8 cellular contexts compared by ENCODE assay signal in the genomic region with DNA sequence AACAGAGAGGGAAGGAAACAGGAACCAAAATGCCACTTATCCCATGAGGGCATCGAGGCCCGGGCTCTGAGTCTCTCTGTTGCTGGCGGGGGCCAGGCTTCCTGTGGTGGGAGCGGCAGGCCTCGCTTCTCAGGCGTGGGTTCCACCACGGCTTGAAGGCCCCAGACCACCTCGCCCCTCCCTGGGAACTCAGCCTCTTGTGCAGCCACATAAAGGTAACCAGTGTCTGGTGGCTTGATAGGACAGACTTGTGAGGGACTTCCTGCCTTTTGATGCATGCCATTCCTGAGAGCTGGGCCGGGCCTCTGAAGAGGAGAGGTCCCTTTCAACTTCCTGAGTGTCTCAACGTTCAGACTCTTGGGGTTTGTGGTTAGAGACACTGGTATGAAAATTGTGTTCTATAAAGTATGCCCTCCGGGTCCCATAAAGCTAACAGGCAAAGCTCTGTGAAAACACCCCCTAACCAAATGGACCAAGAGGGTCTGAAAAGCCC. TPM values are rescaled to one million over a fixed set of nuclear protein-coding genes. Genes with fewer than 3 reads are reported as not detected.
DNase-seq lines count a peak whose midpoint lies in the region; ATAC-seq lines count a peak whose summit lies in the region.
"Not testable (repeated sequence)": the region's sequence is repeated elsewhere in the genome, so short reads cannot be mapped to it uniquely, and the experiment has no call there.

No MANE protein-coding gene starts in this region.

- not testable (repeated sequence) for H3K9me2 ChIP-seq in Karpas-422 (replicated peaks; ENCODE audit: insufficient read depth, low read length)

- not testable (repeated sequence) for H4K20me1 ChIP-seq in Karpas-422 (ENCODE audit: insufficient read depth, low read depth, low read length)

- H3K9ac ChIP-seq in Karpas-422 (ENCODE audit: low read length): peak overlapping the region; percentile 81

- peak; percentile 65 for ATAC-seq in GM19463 (IDR thresholded peaks at IDR 0.05; ENCODE audit: unreplicated experiment)
- ATAC-seq in HG02981 (IDR thresholded peaks at IDR 0.05; ENCODE audit: unreplicated experiment): peak; percentile 67
- ATAC-seq in esophagus mucosa: peak; percentile 37

- peak overlapping the region; percentile 67 for H3K4me3 ChIP-seq in Karpas-422 (ENCODE audit: low read length)

- H3K27me3 ChIP-seq in Karpas-422 (ENCODE audit: low read length): not testable (repeated sequence)

- peak overlapping the region; percentile 91 for H3K4me2 ChIP-seq in Karpas-422 (ENCODE audit: low read depth, low read length, poor library complexity, severe bottlenecking)

- not testable (repeated sequence) for H3K9me3 ChIP-seq in Karpas-422 (ENCODE audit: low read length)

- H3K79me2 ChIP-seq in Karpas-422 (ENCODE audit: low read length): not testable (repeated sequence)

- DNase-seq in EH (ENCODE audit: low read depth): peak; percentile 48
- peak; percentile 88 for DNase-seq in Karpas-422
- DNase-seq in T-helper 9 cell: peak; percentile 23
- peak; percentile 20 for DNase-seq in activated T-helper 1 cell treated with Interleukin-2 at 50 U/mL for 16 hours (ENCODE audit: low read depth)
- DNase-seq in stimulated activated CD8-positive, alpha-beta memory T cell treated with anti-CD3 and anti-CD28 coated beads, Interleukin-12 subunit alpha, Interleukin-12 subunit beta, amount 100 ng/mL, for 4 hours (ENCODE audit: low read depth): peak; percentile 14

- peaks cover 38% of the 10 kb centered on the region for H3K4me1 ChIP-seq in Karpas-422 (ENCODE audit: low read length)

- H3K27ac ChIP-seq in Karpas-422 (ENCODE audit: low read length): peak overlapping the region; percentile 99

- not testable (repeated sequence) for H3K36me3 ChIP-seq in Karpas-422 (ENCODE audit: insufficient read depth, low read length)

- H2AFZ ChIP-seq in Karpas-422 (ENCODE audit: low read length): not testable (repeated sequence)

RNA-seq across cellular contexts. Expression of a gene that starts 51.6 kb away (rescaled TPM):
- total RNA-seq in Karpas-422 (2014; rRNA removed; shearing (Covaris generic); ENCODE audit: low replicate concordance): 144 and 170 TPM in 2 replicates
- 85.5 TPM for total RNA-seq in esophagus mucosa

Comparison
In these comparisons a context has a peak if more than half of its experiments do, and no peak if none do; other contexts are left out.
1. Peak in every context shown above with its lines: DNase-seq, ATAC-seq, H3K4me3 ChIP-seq and H3K27ac ChIP-seq.
2. DNase-seq: peak in every context shown above with its lines; median percentile 88 in Karpas-422; 48 in EH; 23 in T-helper 9 cell; 20 in activated T-helper 1 cell treated with Interleukin-2 at 50 U/mL for 16 hours; 14 in stimulated activated CD8-positive, alpha-beta memory T cell treated with anti-CD3 and anti-CD28 coated beads, Interleukin-12 subunit alpha, Interleukin-12 subunit beta, amount 100 ng/mL, for 4 hours.